In genomic region chr18:77297919-77298571, GRCh38 we compare ENCODE assay signal across 24 cellular contexts. TPM values are rescaled to one million over a fixed set of nuclear protein-coding genes. Genes with fewer than 3 reads are reported as not detected.
"Had no signal": no experiment of that assay in that cellular context is flagged by ENCODE, and none has a peak within 500 bp of the region (broad histone marks: within the 10 kb centered on the region; RNA-seq: fewer than 3 reads in every experiment).

No MANE protein-coding gene starts in this region.

- ATAC-seq: HepG2, Panc1, PC-3 had no signal

- H3K9me3 ChIP-seq: MG63, SK-N-SH had no signal

- DNase-seq: IMR-90, Karpas-422, KG1, MG63, NCI-H1092, NCI-H1105 treated with DMSO at 0.1 percent for 48 hours, NCI-H1417 treated with DMSO at 0.1 percent for 48 hours, NCI-H1694, NCI-H187 treated with DMSO at 0.1 percent for 48 hours, NCI-H2029 treated with DMSO at 0.1 percent for 48 hours, NCI-H226, NCI-H446, NCI-H510A, NCI-H524 treated with DMSO at 0.1 percent for 48 hours, NCI-H69, NCI-H774, PC-3, SHP77, SK-N-SH, SW 1271 had no signal

- H3K4me3 ChIP-seq: MG63 had no signal

- H3K36me3 ChIP-seq: MG63 had no signal

- H3K27me3 ChIP-seq: MG63 had no signal

RNA-seq across cellular contexts. Expression of gene GALR1, which starts 48.4 kb away (rescaled TPM):
- total RNA-seq: HepG2, HT-29, IMR-90, PC-3, SK-MEL-5 had no signal
- polyA plus RNA-seq: HepG2, IMR-90, SK-N-SH had no signal
